20 cellular contexts compared by ENCODE assay signal in genomic region chr14:95057851-95058250, GRCh38.
"Had no signal": no experiment of that assay in that cellular context is flagged by ENCODE, and none has a peak within 500 bp of the region (broad histone marks: within the 10 kb centered on the region; RNA-seq: fewer than 3 reads in every experiment).

No MANE protein-coding gene starts in this region.

- H3K9me3 Mint-ChIP-seq: naive thymus-derived CD8-positive, alpha-beta T cell; neural progenitor cell; type B pancreatic cell had no signal

- DNase-seq: effector memory CD4-positive, alpha-beta T cell; gastrocnemius medialis; heart right ventricle; hypothalamus; kidney glomerular epithelial cell; mammary epithelial cell; mucosa of descending colon; naive thymus-derived CD8-positive, alpha-beta T cell; nucleus accumbens; ovary; small intestine; stimulated activated CD4-positive, alpha-beta T cell treated with anti-CD3 and anti-CD28 coated beads, Interleukin-12 subunit alpha, Interleukin-12 subunit beta, amount 100 ng/mL, for 4 hours; stimulated activated naive CD8-positive, alpha-beta T cell treated with anti-CD3 and anti-CD28 coated beads, Interleukin-15, Interleukin-2, amounts not matched to agents 100 U/mL and 50 U/mL, for 24 hours; thyroid gland; uterus had no signal

- H3K4me3 Mint-ChIP-seq: neural progenitor cell, type B pancreatic cell had no signal

- H3K36me3 Mint-ChIP-seq: naive thymus-derived CD8-positive, alpha-beta T cell; neural progenitor cell; type B pancreatic cell had no signal

- H3K27ac Mint-ChIP-seq: type B pancreatic cell had no signal

- H3K27me3 Mint-ChIP-seq: naive thymus-derived CD8-positive, alpha-beta T cell; type B pancreatic cell had no signal

- FAIRE-seq: endometrium, islet of Langerhans, small intestine had no signal

- ATAC-seq: gastrocnemius medialis; heart right ventricle; left lobe of liver; mucosa of descending colon; naive thymus-derived CD8-positive, alpha-beta T cell; stimulated activated naive CD8-positive, alpha-beta T cell treated with anti-CD3 and anti-CD28 coated beads, Interleukin-15, Interleukin-2, amounts not matched to agents 100 U/mL and 50 U/mL, for 24 hours had no signal
